8 cellular contexts compared by ENCODE assay signal in the genomic region with DNA sequence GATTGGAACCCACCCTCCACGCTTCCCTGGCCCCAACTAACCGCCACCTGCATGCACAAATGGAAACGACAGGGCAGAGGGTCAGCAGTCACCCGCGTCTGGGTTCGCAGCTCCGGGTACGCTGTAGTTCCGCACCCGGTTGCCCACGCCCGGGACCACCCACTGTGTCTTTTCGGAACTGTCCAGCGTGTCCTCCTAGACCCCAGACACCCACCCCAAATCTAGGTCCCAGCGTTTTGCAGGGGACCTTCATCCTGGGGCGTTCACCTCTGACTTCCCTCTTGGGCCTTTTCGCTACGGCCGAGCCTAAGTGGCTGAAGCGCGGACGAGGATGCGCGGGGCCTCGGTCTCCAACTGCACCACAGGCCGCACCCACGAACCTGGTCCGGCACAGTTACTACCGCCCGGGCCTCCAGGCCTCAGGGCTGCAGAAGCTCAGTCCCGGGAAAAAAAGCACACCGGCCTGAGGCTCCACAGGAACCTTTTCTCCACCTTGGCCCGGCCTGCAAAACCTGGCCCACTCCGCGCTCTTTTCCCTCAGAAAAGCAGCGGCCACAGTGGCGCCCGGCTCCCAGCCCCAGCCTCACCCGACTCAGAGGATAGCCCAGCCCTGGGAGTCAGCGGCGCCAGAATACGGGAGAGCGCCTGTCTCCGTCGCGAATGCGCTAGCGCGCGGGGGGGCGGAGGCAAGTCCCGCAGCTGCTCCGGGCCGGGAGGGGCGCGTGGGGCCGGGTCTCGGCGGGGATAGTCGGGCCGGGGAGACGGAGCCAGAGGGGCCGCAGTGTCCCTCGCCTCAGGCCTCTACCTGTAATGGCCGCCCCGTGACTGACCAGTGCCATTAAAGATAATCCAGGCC. TPM values are rescaled to one million over a fixed set of nuclear protein-coding genes. Genes with fewer than 3 reads are reported as not detected.
DNase-seq lines count a peak whose midpoint lies in the region; ATAC-seq lines count a peak whose summit lies in the region.

Gene ZFP30 (minus strand): TSS at position 633 of the 856 bp plus-strand sequence. CDS start 7,643 bp downstream, outside the sequence.

- no peaks in the 10 kb centered on the region for H3K9me3 ChIP-seq in HUES64 (ENCODE audit: insufficient read depth, low read depth, low read length)
- peaks cover under 1 to 52% of the 10 kb centered on the region in 2 donors for H3K9me3 ChIP-seq in neuronal stem cell (replicated peaks in 1 of 2; ENCODE audit: control insufficient read depth in 2 of 2, insufficient read depth in 1 of 2, low read depth in 1 of 2, low read length in 2 of 2)
- no peaks in the 10 kb centered on the region for H3K9me3 ChIP-seq in stomach smooth muscle (ENCODE audit: control insufficient read depth in 2 of 2, low read length in 2 of 2)

- H3K14ac ChIP-seq in neuronal stem cell (ENCODE audit: low read length), result peak within 1 kb of the TSS; percentile 94

- H3K27me3 ChIP-seq in HUES64 (ENCODE audit: insufficient read depth, low read length) (peaks cover 21% of the 10 kb centered on the region), neuronal stem cell (ENCODE audit: control insufficient read depth in 3 of 3, insufficient read depth in 3 of 3, low read depth in 1 of 3, low read length in 3 of 3) (no peaks in the 10 kb centered on the region), stomach smooth muscle (ENCODE audit: control insufficient read depth in 1 of 2, insufficient read depth in 2 of 2, low read length in 2 of 2) (no peaks in the 10 kb centered on the region)

- H2BK5ac ChIP-seq in neuronal stem cell (ENCODE audit: low read length), result peak within 1 kb of the TSS; percentile 90

- H3K9ac ChIP-seq in HUES64 (ENCODE audit: low read depth, low read length), result peak within 1 kb of the TSS; percentile 82
- peak within 1 kb of the TSS; percentile 96 for H3K9ac ChIP-seq in neuronal stem cell (ENCODE audit: low read depth, low read length, poor library complexity)
- peak within 1 kb of the TSS; percentile 79 to 90 for H3K9ac ChIP-seq in stomach smooth muscle (ENCODE audit: low read length in 2 of 2)

- H2BK120ac ChIP-seq in neuronal stem cell (ENCODE audit: low read depth, low read length), result peak within 1 kb of the TSS; percentile 24

- peak within 1 kb of the TSS; percentile 92 for H4K8ac ChIP-seq in neuronal stem cell (ENCODE audit: low read depth, low read length)

- peak; percentile 85 for ATAC-seq in GM21381 (IDR thresholded peaks at IDR 0.05; ENCODE audit: unreplicated experiment)

- H3K18ac ChIP-seq in neuronal stem cell (ENCODE audit: low read length), result peak within 1 kb of the TSS; percentile 99

- peak within 1 kb of the TSS; percentile 76 for H3K4ac ChIP-seq in neuronal stem cell (ENCODE audit: low read length)

- peak within 1 kb of the TSS; percentile 97 for H3K23ac ChIP-seq in neuronal stem cell (ENCODE audit: low read depth, low read length, poor library complexity)

- H2BK15ac ChIP-seq in neuronal stem cell (ENCODE audit: low read length), result peak within 1 kb of the TSS; percentile 93

- peak within 1 kb of the TSS; percentile 97 for H2AFZ ChIP-seq in neuronal stem cell (ENCODE audit: low read length)

- H3K36me3 ChIP-seq in HUES64 (ENCODE audit: insufficient read depth, low read length) (no peaks in the 10 kb centered on the region), neuronal stem cell (replicated peaks in 1 of 2; ENCODE audit: control insufficient read depth in 2 of 2, insufficient read depth in 2 of 2, low read length in 2 of 2) (peaks cover 0 to 24% of the 10 kb centered on the region in 2 donors), stomach smooth muscle (ENCODE audit: control insufficient read depth in 2 of 2, insufficient read depth in 2 of 2, low read length in 2 of 2) (no peaks in the 10 kb centered on the region)

- peak within 1 kb of the TSS; percentile 90 for H3K4me3 ChIP-seq in HUES64 (ENCODE audit: low read length)
- peak within 1 kb of the TSS; percentile 84 to 85 for H3K4me3 ChIP-seq in neuronal stem cell (ENCODE audit: low read length in 2 of 2)
- peak within 1 kb of the TSS; percentile 92 to 94 for H3K4me3 ChIP-seq in stomach smooth muscle (ENCODE audit: low read length in 2 of 2)

- under 1% methylated on average over 66 of the region's 66 CpGs for WGBS in HUES64
- WGBS in neuronal stem cell (ENCODE audit: extremely low coverage in 2 of 2, insufficient read length in 2 of 2, insufficient replicate concordance in 1 of 2), 2 donors, result no CpG with 5 or more reads among the region's 66 CpGs

- peak; percentile 87 for DNase-seq in COLO829 (ENCODE audit: low spot score)
- DNase-seq in RPMI7951 (ENCODE audit: low read depth), result peak; percentile 91
- peak; percentile 58 for DNase-seq in activated gamma-delta T cell treated with anti-CD3 and anti-CD28 coated beads, Interleukin-2, amount 50 U/mL, for 16 hours (ENCODE audit: low read depth)
- DNase-seq in foreskin melanocyte, result peak; percentile 79
- DNase-seq in neuronal stem cell (ENCODE audit: low spot score), result peak; percentile 89

- peak within 1 kb of the TSS; percentile 89 for H3K4me2 ChIP-seq in neuronal stem cell (ENCODE audit: insufficient read depth, low read length, poor library complexity, severe bottlenecking)

- peak within 1 kb of the TSS; percentile 84 for H2BK12ac ChIP-seq in neuronal stem cell (ENCODE audit: low read length)

- H2AK5ac ChIP-seq in neuronal stem cell (ENCODE audit: low read depth, low read length), result peak within 1 kb of the TSS; percentile 99

- peak within 1 kb of the TSS; percentile 68 for H4K91ac ChIP-seq in neuronal stem cell (ENCODE audit: low read depth, low read length, poor library complexity)

- H3K4me1 ChIP-seq in HUES64 (ENCODE audit: insufficient read depth, low read length) (peaks cover 9% of the 10 kb centered on the region; the same call in 1 of the 2 replicates), neuronal stem cell (ENCODE audit: control insufficient read depth in 2 of 2, insufficient read depth in 1 of 2, low read depth in 1 of 2, low read length in 2 of 2) (peaks cover 0 to 3% of the 10 kb centered on the region in 2 donors), stomach smooth muscle (ENCODE audit: control insufficient read depth, insufficient read depth, low read length) (peaks cover 10% of the 10 kb centered on the region)

- no peaks in the 10 kb centered on the region for H3K79me1 ChIP-seq in neuronal stem cell (ENCODE audit: low read depth, low read length)

- H3K27ac ChIP-seq in HUES64 (ENCODE audit: low read depth, low read length) (peak within 1 kb of the TSS; percentile 48), neuronal stem cell (replicated peaks; ENCODE audit: low read length) (peak within 1 kb of the TSS; percentile 96), stomach smooth muscle (ENCODE audit: low read length) (peak within 1 kb of the TSS; percentile 76)

RNA-seq across cellular contexts. Expression of gene ZFP30, which starts in this region (rescaled TPM):
- 4.5 TPM for polyA plus RNA-seq in HUES64 (2013, experiment 1 of 2)
- polyA plus RNA-seq in HUES64 (2013, experiment 2 of 2), result 7.0 TPM
- 12.4 and 21.8 TPM in 2 replicates for total RNA-seq in RPMI7951 (2014; rRNA removed; shearing (Covaris generic))
- 10.6 TPM for polyA plus RNA-seq in neuronal stem cell (2013, experiment 1 of 2)
- 10.9 TPM for polyA plus RNA-seq in neuronal stem cell (2013, experiment 2 of 2)

Comparison
In these comparisons a context has a peak if more than half of its experiments do, and no peak if none do; other contexts are left out.
1. Peak in every context shown above with its lines: DNase-seq, ATAC-seq, H3K4me3 ChIP-seq and H3K27ac ChIP-seq.